ENCODE assay signal across 20 cellular contexts in genomic region chr16:23398987-23399805, GRCh38. TPM values are rescaled to one million over a fixed set of nuclear protein-coding genes. Genes with fewer than 3 reads are reported as not detected.
A peak's percentile ranks its signal among the peaks of the same experiment; 100 is the strongest.
DNase-seq lines count a peak whose midpoint lies in the region; ATAC-seq, FAIRE-seq and TF ChIP-seq lines count a peak whose summit lies in the region.
"Had no signal": no experiment of that assay in that cellular context is flagged by ENCODE, and none has a peak within 500 bp of the region (broad histone marks: within the 10 kb centered on the region; RNA-seq: fewer than 3 reads in every experiment).

No MANE protein-coding gene starts in this region.

- H3K9ac ChIP-seq in iPS-15b (ENCODE audit: low read depth, low read length), result peak overlapping the region; percentile 19
- H3K9ac ChIP-seq: parathyroid adenoma had no signal

- H3K4me1 ChIP-seq in iPS-15b (ENCODE audit: control insufficient read depth, insufficient read depth, low read length), result peaks cover 18% of the 10 kb centered on the region
- H3K4me1 ChIP-seq: ascending aorta had no signal

- TF ChIP-seq CTCF in bronchial epithelial cell (IDR thresholded peaks at IDR 0.05; ENCODE audit: insufficient read depth, low read length, severe bottlenecking), result peak; percentile 7

- DNase-seq in H7, result peak; percentile 80
- no peak for DNase-seq in bronchial epithelial cell (ENCODE audit: low read depth)
- DNase-seq in posterior vena cava (ENCODE audit: low spot score), result peak; percentile 78
- no peak for DNase-seq in middle frontal gyrus (ENCODE audit: extremely low spot score, low spot score)
- DNase-seq in NCI-H1417 treated with DMSO at 0.1 percent for 48 hours (lab: John Stamatoyannopoulos, UW), result no peak
- DNase-seq: activated CD4-positive, alpha-beta memory T cell treated with anti-CD3 and anti-CD28 coated beads, Interleukin-2, amount 10 ng/mL, durations not matched to agents 7 days and 5 days; KBM-7; NCI-H1436 treated with DMSO at 0.1 percent for 48 hours; NCI-H69; SHP77; stimulated activated CD4-positive, alpha-beta T cell treated with anti-CD3 and anti-CD28 coated beads, Interleukin-4, amount 100 ng/mL, for 24 hours; stimulated activated naive CD4-positive, alpha-beta T cell treated with Interleukin-2 at 50 U/mL for 16 hours; T1000 had no signal

- intact Hi-C loops in posterior vena cava (cut with DNase I), result loop anchor here in 1 of 2 donors (10.0 kb wide), 1 partner anchor 94 kb away; the partner anchor contains the start of gene SCNN1B

- H3K4me3 ChIP-seq in H7 (ENCODE audit: insufficient read depth, low read depth, low read length) (no peak overlapping the region), bronchial epithelial cell (ENCODE audit: low read depth, low read length) (no peak overlapping the region), iPS-15b (ENCODE audit: low read depth, low read length) (peak overlapping the region; percentile 28)
- H3K4me3 ChIP-seq: ascending aorta had no signal

- H3K9me3 ChIP-seq in iPS-15b (ENCODE audit: control insufficient read depth, insufficient read depth, low read length), result no peaks in the 10 kb centered on the region
- H3K9me3 ChIP-seq: ascending aorta had no signal

- ATAC-seq in HG03045 (IDR thresholded peaks at IDR 0.05; ENCODE audit: unreplicated experiment), result no peak
- no peak for ATAC-seq in HG03565 (IDR thresholded peaks at IDR 0.05; ENCODE audit: unreplicated experiment)

- no peaks in the 10 kb centered on the region for H3K27me3 ChIP-seq in H7 (ENCODE audit: control insufficient read depth, insufficient read depth, low read length)
- H3K27me3 ChIP-seq in bronchial epithelial cell (ENCODE audit: control insufficient read depth, insufficient read depth, low read length), result no peaks in the 10 kb centered on the region
- H3K27me3 ChIP-seq in iPS-15b (ENCODE audit: control insufficient read depth, insufficient read depth, low read length), result no peaks in the 10 kb centered on the region
- H3K27me3 ChIP-seq: ascending aorta had no signal

- H3K36me3 ChIP-seq in H7 (replicated peaks; ENCODE audit: control insufficient read depth, insufficient read depth, low read length), result peaks cover 4% of the 10 kb centered on the region
- peaks cover 10% of the 10 kb centered on the region for H3K36me3 ChIP-seq in bronchial epithelial cell (ENCODE audit: control insufficient read depth, insufficient read depth, low read length)
- peaks cover 12% of the 10 kb centered on the region for H3K36me3 ChIP-seq in iPS-15b (ENCODE audit: control insufficient read depth, insufficient read depth, low read length)

- FAIRE-seq in bronchial epithelial cell (lab: Jason Lieb, UNC), result no peak
- FAIRE-seq: D721Med, endometrium had no signal

RNA-seq across cellular contexts. Expression of gene COG7, which starts 53.8 kb away (rescaled TPM):
- 17.1 and 26.4 TPM in 2 replicates for total RNA-seq in H7 (2014; rRNA removed; shearing (Covaris generic))
- total RNA-seq in bronchial epithelial cell (7.1 and 9.7 TPM in 2 replicates), posterior vena cava (10 to 100 TPM; 13.5 to 17.4 TPM)

Comparison
In these comparisons a context has a peak if more than half of its experiments do, and no peak if none do; other contexts are left out.
1. DNase-seq: peak in H7 (single experiment) and posterior vena cava (single experiment); none in bronchial epithelial cell (single experiment), middle frontal gyrus (single experiment) and NCI-H1417 treated with DMSO at 0.1 percent for 48 hours (single experiment).